Comparison of ENCODE assay signal across 9 cellular contexts in genomic region chr11:113985906-113986305, GRCh38. TPM values are rescaled to one million over a fixed set of nuclear protein-coding genes. Genes with fewer than 3 reads are reported as not detected.
"Had no signal": no experiment of that assay in that cellular context is flagged by ENCODE, and none has a peak within 500 bp of the region (broad histone marks: within the 10 kb centered on the region; RNA-seq: fewer than 3 reads in every experiment).

No MANE protein-coding gene starts in this region.

- H3K27ac ChIP-seq: GM23248, HL-60 had no signal

- ATAC-seq: HCT116, HepG2 had no signal

- DNase-seq: GM23248, GOT3, H7, HFFc6 had no signal

RNA-seq across cellular contexts. Expression of gene HTR3A, which starts 11.0 kb away (rescaled TPM):
- total RNA-seq: GM23248, H4, HepG2, HFFc6, HT1080 had no signal
